ENCODE assay signal across 18 cellular contexts in the genomic region with DNA sequence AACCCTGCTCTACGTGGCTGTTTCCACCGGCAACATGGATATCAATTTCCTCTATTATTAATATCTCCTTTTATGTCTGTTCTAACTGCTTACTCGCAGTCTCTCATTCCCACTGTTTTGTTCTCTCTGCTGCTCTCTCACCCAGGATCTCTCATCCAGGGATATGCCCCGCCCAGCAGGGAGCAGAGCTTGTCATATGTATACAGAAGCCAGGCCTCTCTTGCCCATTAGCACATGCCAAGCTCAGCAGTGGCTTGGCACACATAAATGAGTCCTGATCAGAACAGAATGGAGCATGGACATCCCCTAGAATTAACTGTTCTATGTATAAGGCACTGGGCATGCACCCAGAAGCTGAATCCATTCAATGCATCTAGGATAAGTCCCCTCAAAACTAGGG.
A peak's percentile ranks its signal among the peaks of the same experiment; 100 is the strongest.
DNase-seq lines count a peak whose midpoint lies in the region; ATAC-seq and TF ChIP-seq lines count a peak whose summit lies in the region.
"Had no signal": no experiment of that assay in that cellular context is flagged by ENCODE, and none has a peak within 500 bp of the region (broad histone marks: within the 10 kb centered on the region; RNA-seq: fewer than 3 reads in every experiment).

No MANE protein-coding gene starts in this region.

- H3K27me3 ChIP-seq in lower lobe of right lung (ENCODE audit: low read depth) = no peaks in the 10 kb centered on the region
- H3K27me3 ChIP-seq: foreskin keratinocyte, SJSA1, uterus had no signal

- H3K4me1 ChIP-seq in lower lobe of right lung = no peaks in the 10 kb centered on the region
- H3K4me1 ChIP-seq: foreskin keratinocyte, SJSA1, uterus had no signal

- ATAC-seq in lower lobe of right lung = no peak
- ATAC-seq: foreskin keratinocyte; naive thymus-derived CD8-positive, alpha-beta T cell had no signal

- intact Hi-C loops in lower lobe of right lung (cut with DNase I) = no loop called here

- no peak overlapping the region for H3K4me3 ChIP-seq in lower lobe of right lung
- H3K4me3 ChIP-seq: SJSA1, uterus had no signal

- H3K9me3 ChIP-seq in lower lobe of right lung = no peaks in the 10 kb centered on the region
- H3K9me3 ChIP-seq: SJSA1, uterus had no signal

- peak overlapping the region; percentile 38 for H3K27ac ChIP-seq in temporal lobe (ENCODE audit: low read depth, low read length)
- H3K27ac ChIP-seq in lower lobe of right lung = no peak overlapping the region
- H3K27ac ChIP-seq: foreskin keratinocyte, SJSA1, uterus had no signal

- no peak for TF ChIP-seq CTCF in lower lobe of right lung (IDR thresholded peaks at IDR 0.05)

- no peaks in the 10 kb centered on the region for H3K36me3 ChIP-seq in lower lobe of right lung
- H3K36me3 ChIP-seq: SJSA1, uterus had no signal

- peak; percentile 39 for DNase-seq in NCI-H82 (lab: John Stamatoyannopoulos, UW)
- DNase-seq in NCI-H82 treated with DMSO at 0.1 percent for 48 hours (lab: John Stamatoyannopoulos, UW; ENCODE audit: unreplicated experiment) = no peak
- DNase-seq in cerebellar cortex (ENCODE audit: low spot score) = peak; percentile 23
- DNase-seq in hypothalamus (lab: John Stamatoyannopoulos, UW) = peak in 34 of 51 donors; percentile 15 to 89 (median 38)
- DNase-seq in NAMALWA (ENCODE audit: low spot score) = no peak
- no peak for DNase-seq in lower lobe of right lung
- no peak for DNase-seq in activated naive CD4-positive, alpha-beta T cell treated with anti-CD3 and anti-CD28 coated beads, Interleukin-2, amount 50 U/mL, for 16 hours
- DNase-seq: activated effector memory CD4-positive, alpha-beta T cell treated with Interleukin-2 at 50 U/mL for 16 hours; aorta; DMS79 treated with DMSO at 0.1 percent for 48 hours; foreskin keratinocyte; immature natural killer cell; naive thymus-derived CD8-positive, alpha-beta T cell; NCI-H146; OCI-M1; uterus had no signal

Comparison
In these comparisons a context has a peak if more than half of its experiments do, and no peak if none do; other contexts are left out.
1. DNase-seq: peak in NCI-H82 (single experiment), cerebellar cortex (single experiment) and hypothalamus (34 of 51); none in NCI-H82 treated with DMSO at 0.1 percent for 48 hours (single experiment), NAMALWA (single experiment), lower lobe of right lung (single experiment) and activated naive CD4-positive, alpha-beta T cell treated with anti-CD3 and anti-CD28 coated beads, Interleukin-2, amount 50 U/mL, for 16 hours (single experiment).